In genomic region chrX:123424546-123424945, GRCh38 we compare ENCODE assay signal across 10 cellular contexts.
DNase-seq lines count a peak whose midpoint lies in the region; ATAC-seq, FAIRE-seq and TF ChIP-seq lines count a peak whose summit lies in the region.
"Had no signal": no experiment of that assay in that cellular context is flagged by ENCODE, and none has a peak within 500 bp of the region (broad histone marks: within the 10 kb centered on the region; RNA-seq: fewer than 3 reads in every experiment).

No MANE protein-coding gene starts in this region.

- no peak overlapping the region for H2AK5ac ChIP-seq in H1 (ENCODE audit: low read depth, low read length)

- no peak overlapping the region for H3K56ac ChIP-seq in H1 (replicated peaks; ENCODE audit: insufficient read length, low read depth, low read length)

- DNase-seq in EH (ENCODE audit: low read depth) = peak; percentile 74
- no peak for DNase-seq in H1 (ENCODE audit: low read depth in 1 of 2, low spot score in 2 of 2)
- DNase-seq in sigmoid colon = no peak
- DNase-seq in activated naive CD4-positive, alpha-beta T cell treated with Interleukin-2 at 50 U/mL for 16 hours = no peak
- DNase-seq in stimulated activated CD4-positive, alpha-beta T cell treated with anti-CD3 and anti-CD28 coated beads, Interleukin-1b, Interleukin-23, amount 100 ng/mL, for 48 hours = no peak
- DNase-seq in NCI-H2196 treated with DMSO at 0.1 percent for 48 hours (lab: John Stamatoyannopoulos, UW; ENCODE audit: unreplicated experiment) = no peak
- DNase-seq: CD4-positive, alpha-beta T cell; mucosa of descending colon had no signal

- CTCF ChIA-PET in H1 (lab: Charles Lee; ENCODE audit: partially characterized antibody) = interaction anchor here (1.0 to 1.3 kb wide), 4 partner anchors 10 to 247 kb away, joined by 3 read pairs; no protein-coding TSS in a partner anchor

- H3K79me2 ChIP-seq in H1 (ENCODE audit: control insufficient read depth in 1 of 2, insufficient read depth in 2 of 2, low read length in 2 of 2) = no peaks in the 10 kb centered on the region

- TF ChIP-seq POLR2A in H1 (IDR thresholded peaks at IDR 0.05; ENCODE audit: control extremely low read depth in 1 of 2, low read depth in 2 of 2, low read length in 2 of 2) (no peak), sigmoid colon (IDR thresholded peaks at IDR 0.05) (no peak)

- H3K27ac ChIP-seq in H1 (ENCODE audit: low read depth, low read length) (no peak overlapping the region), sigmoid colon (no peak overlapping the region)

- H2BK20ac ChIP-seq in H1 (ENCODE audit: low read length) = no peak overlapping the region

- no peak for TF ChIP-seq CTCF in H1 (IDR thresholded peaks at IDR 0.05; ENCODE audit: control extremely low read depth in 1 of 3, insufficient read depth in 1 of 3, low read depth in 1 of 3, low read length in 3 of 3)
- no peak for TF ChIP-seq CTCF in sigmoid colon (IDR thresholded peaks at IDR 0.05)

- H2BK120ac ChIP-seq in H1 (replicated peaks; ENCODE audit: low read depth, low read length) = no peak overlapping the region

- H3K14ac ChIP-seq in H1 (ENCODE audit: insufficient read length) = no peak overlapping the region

- no peak overlapping the region for H2BK15ac ChIP-seq in H1 (ENCODE audit: low read length)

- H3K18ac ChIP-seq in H1 (ENCODE audit: extremely low read depth, low read length) = no peak overlapping the region

- H4K8ac ChIP-seq in H1 (ENCODE audit: extremely low read depth, insufficient read depth, low read length) = no peak overlapping the region

- H3K4me3 ChIP-seq in H1 (ENCODE audit: extremely low read depth in 1 of 4, insufficient read depth in 2 of 4, low read depth in 3 of 4, low read length in 4 of 4) = no peak overlapping the region
- no peak overlapping the region for H3K4me3 ChIP-seq in sigmoid colon
- H3K4me3 ChIP-seq: mucosa of descending colon had no signal

- no peak overlapping the region for H4K91ac ChIP-seq in H1 (replicated peaks; ENCODE audit: insufficient read length, low read length)

- peak; percentile 42 for FAIRE-seq in H1 (lab: Jason Lieb, UNC)

- no peak for TF ChIP-seq RAD21 in H1 (IDR thresholded peaks at IDR 0.05 in 1 of 2, conservative IDR thresholded peaks at IDR 0.05 in 1 of 2; ENCODE audit: low read depth in 2 of 2, low read length in 2 of 2)

- H2BK12ac ChIP-seq in H1 (ENCODE audit: low read depth, low read length) = no peak overlapping the region

- peak; percentile 87 for ATAC-seq in GM21360 (IDR thresholded peaks at IDR 0.05; ENCODE audit: unreplicated experiment)
- ATAC-seq in HG03175 (IDR thresholded peaks at IDR 0.05; ENCODE audit: unreplicated experiment) = peak; percentile 95
- ATAC-seq: mucosa of descending colon had no signal

- H4K5ac ChIP-seq in H1 (ENCODE audit: insufficient read length, low read depth, low read length) = no peak overlapping the region

- no peaks in the 10 kb centered on the region for H3K36me3 ChIP-seq in H1 (ENCODE audit: control insufficient read depth in 2 of 4, insufficient read depth in 4 of 4, low read length in 3 of 4)
- no peaks in the 10 kb centered on the region for H3K36me3 ChIP-seq in sigmoid colon

- POLR2A ChIA-PET in H1 (lab: Charles Lee; ENCODE audit: partially characterized antibody) = no interaction called here

- H2AFZ ChIP-seq in H1 (ENCODE audit: low read length) = no peak overlapping the region

- H2BK5ac ChIP-seq in H1 (ENCODE audit: low read depth, low read length) = no peak overlapping the region

- TF ChIP-seq EP300 in H1 (IDR thresholded peaks at IDR 0.05; ENCODE audit: borderline replicate concordance in 1 of 2, low read depth in 2 of 2, low read length in 2 of 2) (no peak), sigmoid colon (IDR thresholded peaks at IDR 0.05) (no peak)

- H3K9me3 ChIP-seq in H1 (ENCODE audit: insufficient read depth in 2 of 2, low read depth in 1 of 2, low read length in 1 of 2) = no peaks in the 10 kb centered on the region
- H3K9me3 ChIP-seq in sigmoid colon = no peaks in the 10 kb centered on the region
- H3K9me3 ChIP-seq: mucosa of descending colon had no signal

- no peaks in the 10 kb centered on the region; a peak in 1 of 7 replicates for H3K4me1 ChIP-seq in H1 (replicated peaks in 1 of 4; ENCODE audit: control insufficient read depth in 3 of 4, insufficient read depth in 4 of 4, low read length in 3 of 4)
- H3K4me1 ChIP-seq in sigmoid colon = no peaks in the 10 kb centered on the region

- intact Hi-C loops in sigmoid colon (cut with DNase I) = no loop called here

- no peak overlapping the region for H3K4me2 ChIP-seq in H1 (ENCODE audit: insufficient read depth in 1 of 2, low read depth in 2 of 2, low read length in 2 of 2)

- no peak overlapping the region for H3K23ac ChIP-seq in H1 (ENCODE audit: insufficient read length)

- H3K23me2 ChIP-seq in H1 (ENCODE audit: low read depth, low read length) = no peaks in the 10 kb centered on the region

- no peaks in the 10 kb centered on the region for H4K20me1 ChIP-seq in H1 (replicated peaks in 1 of 2; ENCODE audit: control insufficient read depth in 1 of 2, insufficient read depth in 2 of 2, low read length in 2 of 2)

- H3K79me1 ChIP-seq in H1 (ENCODE audit: low read depth, low read length) = no peaks in the 10 kb centered on the region

- H3K27me3 ChIP-seq in H1 (replicated peaks in 1 of 4; ENCODE audit: control insufficient read depth in 3 of 4, extremely low read depth in 1 of 4, insufficient read depth in 3 of 4, low read length in 3 of 4) (no peaks in the 10 kb centered on the region), sigmoid colon (no peaks in the 10 kb centered on the region)

- no peak overlapping the region for H3K4ac ChIP-seq in H1 (replicated peaks; ENCODE audit: insufficient read length, low read depth, low read length)

- no peak overlapping the region for H3K9ac ChIP-seq in H1 (replicated peaks in 1 of 4; ENCODE audit: extremely low read depth in 1 of 4, low read depth in 3 of 4, low read length in 3 of 4)

TF ChIP-seq in H1, 55 proteins besides CTCF, POLR2A, EP300 and RAD21:
- TF ChIP-seq JUN (IDR thresholded peaks at IDR 0.05; ENCODE audit: low read depth, low read length) = no peak
- TF ChIP-seq SAP30 (IDR thresholded peaks at IDR 0.05; ENCODE audit: insufficient read depth, insufficient replicate concordance, low read length) = no peak
- no peak for TF ChIP-seq ASH2L (IDR thresholded peaks at IDR 0.05; ENCODE audit: low read length)
- no peak for TF ChIP-seq SIX5 (IDR thresholded peaks at IDR 0.05; ENCODE audit: low read depth, low read length)
- TF ChIP-seq BCL11A (IDR thresholded peaks at IDR 0.05; ENCODE audit: low read depth in 2 of 2, low read length in 2 of 2) = no peak
- no peak for TF ChIP-seq BACH1 (IDR thresholded peaks at IDR 0.05; ENCODE audit: low read length)
- TF ChIP-seq ZNF274 (IDR thresholded peaks at IDR 0.05; ENCODE audit: borderline replicate concordance, extremely low read depth, low read length) = no peak
- no peak for TF ChIP-seq RNF2 (IDR thresholded peaks at IDR 0.05; ENCODE audit: borderline replicate concordance, low read depth, low read length, missing control alignments, poor library complexity, severe bottlenecking)
- no peak for TF ChIP-seq BRCA1 (IDR thresholded peaks at IDR 0.05; ENCODE audit: low read depth, low read length)
- no peak for TF ChIP-seq TAF7 (optimal IDR thresholded peaks at IDR 0.05; ENCODE audit: borderline replicate concordance, low read depth, low read length)
- no peak for TF ChIP-seq CREB1 (IDR thresholded peaks at IDR 0.05)
- no peak for TF ChIP-seq E2F6 (IDR thresholded peaks at IDR 0.05)
- no peak for TF ChIP-seq KDM1A (IDR thresholded peaks at IDR 0.05; ENCODE audit: borderline replicate concordance, low read length)
- no peak for TF ChIP-seq SIRT6 (IDR thresholded peaks at IDR 0.05; ENCODE audit: low read length)
- no peak for TF ChIP-seq KDM5A (IDR thresholded peaks at IDR 0.05; ENCODE audit: low read length)
- no peak for TF ChIP-seq SP2 (IDR thresholded peaks at IDR 0.05; ENCODE audit: low read length)
- TF ChIP-seq CHD1 (IDR thresholded peaks at IDR 0.05; ENCODE audit: low read depth, low read length) = no peak
- no peak for TF ChIP-seq RFX5 (IDR thresholded peaks at IDR 0.05; ENCODE audit: borderline replicate concordance, low read depth, low read length)
- TF ChIP-seq SP1 (IDR thresholded peaks at IDR 0.05; ENCODE audit: low read depth, low read length) = no peak
TF ChIP-seq in H1: peak in this region for 0.
